Comparison of ENCODE assay signal across 8 cellular contexts in the genomic region with DNA sequence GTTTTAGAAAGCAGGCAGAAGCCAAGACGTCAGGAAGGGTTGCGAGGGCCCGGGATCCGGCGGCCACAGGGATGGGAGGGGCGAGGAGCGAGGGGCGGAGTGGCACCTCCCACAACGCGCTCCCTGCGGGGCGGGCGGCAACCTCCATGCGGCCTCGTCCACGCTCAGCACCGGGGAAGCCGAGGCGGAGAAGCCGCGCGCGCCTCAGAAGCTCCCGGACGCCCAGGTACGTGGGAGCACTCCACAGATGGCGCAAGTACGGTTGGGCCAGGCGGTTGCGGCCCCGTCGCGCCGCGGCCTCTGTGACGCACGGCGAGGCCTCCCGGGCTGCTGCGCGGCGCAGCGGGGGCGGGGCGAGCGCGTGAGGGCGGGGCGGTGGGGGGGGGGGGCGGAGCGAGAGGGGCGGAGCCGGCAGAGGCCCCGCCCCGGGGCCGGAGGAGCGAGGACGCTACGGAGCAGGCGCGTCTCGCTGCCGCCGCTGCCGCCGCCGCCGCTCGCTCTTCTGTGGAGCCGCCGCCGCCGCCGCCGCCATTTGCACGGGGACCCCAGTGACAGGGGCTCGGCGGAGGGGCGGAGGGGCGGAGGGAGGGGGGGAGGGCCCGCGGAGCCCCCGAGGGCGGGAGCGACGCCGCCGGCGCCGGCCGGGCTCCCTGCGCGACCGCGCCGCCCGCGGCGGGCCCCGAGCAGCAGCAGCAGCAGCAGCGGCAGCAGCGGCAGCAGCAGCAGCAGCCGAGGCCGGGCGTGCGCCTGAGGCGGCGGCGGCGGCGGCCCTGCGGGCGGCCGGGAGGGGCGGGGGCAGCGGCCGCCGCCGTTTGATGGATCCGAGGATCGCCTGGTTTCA. TPM values are rescaled to one million over a fixed set of nuclear protein-coding genes. Genes with fewer than 3 reads are reported as not detected.
DNase-seq lines count a peak whose midpoint lies in the region; ATAC-seq and TF ChIP-seq lines count a peak whose summit lies in the region.

Gene TENT4B (plus strand): TSS at position 500 of the 841 bp plus-strand sequence. CDS start 316 bp downstream, at position 816.

- H3K4me1 ChIP-seq in trophoblast cell (ENCODE audit: control insufficient read depth in 1 of 2, insufficient read depth in 2 of 2, low read length in 2 of 2), result peaks cover 5 to 14% of the 10 kb centered on the region in 2 experiments
- peaks cover 0 to 34% (median 25%) of the 10 kb centered on the region in 4 donors for H3K4me1 ChIP-seq in tibial artery

- peak within 1 kb of the TSS; percentile 24 for H3K23ac ChIP-seq in trophoblast cell (ENCODE audit: low read length)

- H2BK5ac ChIP-seq in trophoblast cell (ENCODE audit: low read depth, low read length, poor library complexity), result peak within 1 kb of the TSS; percentile 60

- H3K14ac ChIP-seq in trophoblast cell (ENCODE audit: low read length), result peak within 1 kb of the TSS; percentile 87

- H3K9ac ChIP-seq in trophoblast cell (ENCODE audit: low read length), result peak within 1 kb of the TSS; percentile 91

- TF ChIP-seq CTCF in GM10266 (IDR thresholded peaks at IDR 0.05; ENCODE audit: control insufficient read depth, insufficient read depth, low read depth, missing control alignments) (no peak), tibial artery (IDR thresholded peaks at IDR 0.05) (peak in 1 of 2 experiments; percentile 7)

- intact Hi-C loops in Right ventricle myocardium superior (cut with DNase I) (loop anchor here (2.0 to 5.0 kb wide), 2 partner anchors 58 to 86 kb away; partner anchors contain the start of gene HEATR3), tibial artery (cut with DNase I; ENCODE audit: low total_unique reads) (loop anchor here (10.0 kb wide), 1 partner anchor 128 kb away; the partner anchor contains the start of gene CNEP1R1)

- H3K27me3 ChIP-seq in H7 (ENCODE audit: control insufficient read depth, insufficient read depth, low read length), result no peaks in the 10 kb centered on the region
- no peaks in the 10 kb centered on the region for H3K27me3 ChIP-seq in trophoblast cell (ENCODE audit: insufficient read depth, low read length)
- no peaks in the 10 kb centered on the region for H3K27me3 ChIP-seq in tibial artery

- H4K91ac ChIP-seq in trophoblast cell (ENCODE audit: low read depth, low read length), result peak within 1 kb of the TSS; percentile 48

- peak within 1 kb of the TSS; percentile 89 for H4K12ac ChIP-seq in trophoblast cell (ENCODE audit: low read depth, low read length)

- H3K9me3 ChIP-seq in trophoblast cell (ENCODE audit: insufficient read depth, low read depth, low read length), result peaks cover 6% of the 10 kb centered on the region
- H3K9me3 ChIP-seq in tibial artery, result no peaks in the 10 kb centered on the region

- peaks cover 9% of the 10 kb centered on the region for H3K79me2 ChIP-seq in trophoblast cell (ENCODE audit: control insufficient read depth, insufficient read depth, low read length, poor library complexity)

- peak within 1 kb of the TSS; percentile 39 for H2BK120ac ChIP-seq in trophoblast cell (ENCODE audit: insufficient read depth, low read length, poor library complexity)

- DNase-seq in GM10266 (ENCODE audit: extremely low spot score) (peak; percentile 99), H7 (peak; percentile 99), LoVo (ENCODE audit: low spot score) (peak; percentile 86), SW480 (ENCODE audit: low spot score) (peak; percentile 65), Right ventricle myocardium superior (peak; percentile 92), trophoblast cell (peak; percentile 67 to 82), tibial artery (peak; percentile 79 to 91)
- peak; percentile 79 for DNase-seq in activated naive CD8-positive, alpha-beta T cell treated with anti-CD3 and anti-CD28 coated beads, Interleukin-2, amount 50 U/mL, for 16 hours (ENCODE audit: low read depth, low spot score)

- H3K18ac ChIP-seq in trophoblast cell (ENCODE audit: low read length), result peak within 1 kb of the TSS; percentile 77

- peak; percentile 96 for ATAC-seq in Right ventricle myocardium superior (ENCODE audit: poor library complexity)

- no peak within 1 kb of the TSS for H2AK5ac ChIP-seq in trophoblast cell (ENCODE audit: low read length)

- H2BK12ac ChIP-seq in trophoblast cell (ENCODE audit: low read length), result no peak within 1 kb of the TSS

- H3K79me1 ChIP-seq in trophoblast cell (ENCODE audit: low read length), result peaks cover 11% of the 10 kb centered on the region

- peak within 1 kb of the TSS; percentile 77 for H2AFZ ChIP-seq in trophoblast cell (ENCODE audit: insufficient read depth, low read length, poor library complexity)

- peak within 1 kb of the TSS; percentile 70 for H3K27ac ChIP-seq in trophoblast cell (ENCODE audit: low read depth, low read length)
- peak within 1 kb of the TSS; percentile 90 to 94 for H3K27ac ChIP-seq in tibial artery

- H3K4ac ChIP-seq in trophoblast cell (ENCODE audit: low read depth, low read length), result peak within 1 kb of the TSS; percentile 61

- H3K4me3 ChIP-seq in H7 (ENCODE audit: insufficient read depth, low read depth, low read length) (peak within 1 kb of the TSS; percentile 90), trophoblast cell (ENCODE audit: low read depth, low read length) (peak within 1 kb of the TSS; percentile 97), tibial artery (peak within 1 kb of the TSS; percentile 74 to 93)

- no peaks in the 10 kb centered on the region for H3K36me3 ChIP-seq in H7 (replicated peaks; ENCODE audit: control insufficient read depth, insufficient read depth, low read length)
- no peaks in the 10 kb centered on the region for H3K36me3 ChIP-seq in trophoblast cell (ENCODE audit: control insufficient read depth in 1 of 2, insufficient read depth in 2 of 2, low read length in 2 of 2)
- H3K36me3 ChIP-seq in tibial artery, result no peaks in the 10 kb centered on the region

- peak within 1 kb of the TSS; percentile 95 for H4K8ac ChIP-seq in trophoblast cell (ENCODE audit: low read depth, low read length)

- no CpG with 5 or more reads among the region's 121 CpGs for WGBS in trophoblast cell (ENCODE audit: extremely low coverage, insufficient coverage, insufficient read length)

- H3K4me2 ChIP-seq in trophoblast cell (ENCODE audit: low read length), result peak within 1 kb of the TSS; percentile 98

RNA-seq across cellular contexts. Expression of gene TENT4B, which starts in this region (rescaled TPM):
- total RNA-seq in H7 (2014; rRNA removed; shearing (Covaris generic)), result 9.7 and 14.6 TPM in 2 replicates
- total RNA-seq in Right ventricle myocardium superior, result 7.7 TPM
- 13.0 and 13.3 TPM in 2 replicates for polyA plus RNA-seq in trophoblast cell (2013)

Comparison
In these comparisons a context has a peak if more than half of its experiments do, and no peak if none do; other contexts are left out.
1. Peak in every context shown above with its lines: DNase-seq, ATAC-seq, H3K4me3 ChIP-seq and H3K27ac ChIP-seq.